Comparison of ENCODE assay signal across 1 cellular context in genomic region chr12:113641426-113641825, GRCh38.
TF ChIP-seq lines count a peak whose summit lies in the region.

No MANE protein-coding gene starts in this region.

TF ChIP-seq in K562, 482 proteins besides CTCF, POLR2A, EP300 and RAD21 (continued from another document and continues in another):
- TF ChIP-seq GMEB1 (CRISPR knock-in tag; IDR thresholded peaks at IDR 0.05) (no peak), CHD2 (IDR thresholded peaks at IDR 0.05; ENCODE audit: low read depth, low read length) (no peak), ARID3A (IDR thresholded peaks at IDR 0.05; ENCODE audit: borderline replicate concordance, low read depth, low read length) (peak; percentile 91), BMI1 (IDR thresholded peaks at IDR 0.05; ENCODE audit: low read length) (no peak), CREM (IDR thresholded peaks at IDR 0.05; ENCODE audit: low read depth) (peak; percentile 16; the same call in 1 of the 2 replicates), ZNF445 (CRISPR knock-in tag; IDR thresholded peaks at IDR 0.05; ENCODE audit: low read depth) (no peak), ZBTB7A (IDR thresholded peaks at IDR 0.05; ENCODE audit: borderline replicate concordance, control insufficient read depth, low read depth, low read length) (peak; percentile 82), ARNT (IDR thresholded peaks at IDR 0.05) (peak in 1 of 2 experiments; percentile 37; a peak in 1 of 4 replicates), CREB5 (CRISPR knock-in tag; IDR thresholded peaks at IDR 0.05) (no peak), ETS1 (conservative IDR thresholded peaks at IDR 0.05; ENCODE audit: control insufficient read depth, low read depth, low read length) (no peak), CBFA2T3 (IDR thresholded peaks at IDR 0.05) (peak; percentile 95), ADNP (tag; IDR thresholded peaks at IDR 0.05) (no peak), ZNF347 (CRISPR knock-in tag; IDR thresholded peaks at IDR 0.05; ENCODE audit: low read depth) (no peak), IRF2 (CRISPR knock-in tag; IDR thresholded peaks at IDR 0.05) (no peak), ERF (CRISPR knock-in tag; IDR thresholded peaks at IDR 0.05) (no peak), HNRNPLL (IDR thresholded peaks at IDR 0.05; ENCODE audit: low read depth, low read length, poor library complexity, severe bottlenecking) (peak; percentile 90), HES1 (IDR thresholded peaks at IDR 0.05; ENCODE audit: low read depth) (no peak), RAD51 (IDR thresholded peaks at IDR 0.05; ENCODE audit: borderline replicate concordance, low read depth) (no peak), KAT7 (CRISPR knock-in tag; IDR thresholded peaks at IDR 0.05; ENCODE audit: borderline replicate concordance) (0 out of 2 replicates have a peak, but pooled peaks have one; percentile 16), CEBPZ (IDR thresholded peaks at IDR 0.05; ENCODE audit: borderline replicate concordance, low read depth, low read length) (no peak), TBP (optimal IDR thresholded peaks at IDR 0.05; ENCODE audit: low read depth, low read length) (no peak), ELF2 (CRISPR knock-in tag; IDR thresholded peaks at IDR 0.05) (no peak), ID3 (CRISPR knock-in tag; IDR thresholded peaks at IDR 0.05) (no peak), ID3 (tag; IDR thresholded peaks at IDR 0.05) (0 out of 2 replicates have a peak, but pooled peaks have one; percentile 52), ETV5 (CRISPR knock-in tag; IDR thresholded peaks at IDR 0.05; ENCODE audit: low read depth) (no peak), SAFB2 (IDR thresholded peaks at IDR 0.05; ENCODE audit: borderline replicate concordance, low read depth, low read length, severe bottlenecking) (no peak), CAMTA2 (CRISPR knock-in tag; conservative IDR thresholded peaks at IDR 0.05) (no peak), VEZF1 (CRISPR knock-in tag; IDR thresholded peaks at IDR 0.05) (peak; percentile 65), ZNF197 (CRISPR knock-in tag; IDR thresholded peaks at IDR 0.05; ENCODE audit: low read depth) (no peak), EGR1 (conservative IDR thresholded peaks at IDR 0.05) (peak; percentile 68), JUNB (CRISPR knock-in tag; conservative IDR thresholded peaks at IDR 0.05) (no peak), MTA2 (IDR thresholded peaks at IDR 0.05; ENCODE audit: low read depth) (peak; percentile 79), DNMT1 (IDR thresholded peaks at IDR 0.05) (no peak), CBFA2T2 (conservative IDR thresholded peaks at IDR 0.05) (peak; percentile 91), STAT5A (IDR thresholded peaks at IDR 0.05; ENCODE audit: borderline replicate concordance, low read length) (peak; percentile 52), HLTF (IDR thresholded peaks at IDR 0.05) (no peak), ATF3 (IDR thresholded peaks at IDR 0.05) (no peak), ATF3 (CRISPR knock-in tag; conservative IDR thresholded peaks at IDR 0.05) (no peak), SMARCC2 (IDR thresholded peaks at IDR 0.05; ENCODE audit: low read depth) (peak; percentile 44; the same call in 1 of the 2 replicates), TBL1XR1 (IDR thresholded peaks at IDR 0.05; ENCODE audit: low read length in 2 of 2) (peak in 1 of 2 experiments; percentile 66; a peak in 2 of 4 replicates), ZNF165 (CRISPR knock-in tag; IDR thresholded peaks at IDR 0.05; ENCODE audit: borderline replicate concordance) (no peak), ZC3H11A (IDR thresholded peaks at IDR 0.05; ENCODE audit: low read depth, low read length) (no peak), GATA2 (CRISPR knock-in tag; IDR thresholded peaks at IDR 0.05) (peak; percentile 42; the same call in 1 of the 2 replicates), GATAD2A (IDR thresholded peaks at IDR 0.05) (peak; percentile 38), RFX7 (CRISPR knock-in tag; IDR thresholded peaks at IDR 0.05) (no peak), MYBL2 (IDR thresholded peaks at IDR 0.05; ENCODE audit: low read depth) (no peak), MYBL2 (CRISPR knock-in tag; IDR thresholded peaks at IDR 0.05; ENCODE audit: borderline replicate concordance) (no peak), THAP7 (CRISPR knock-in tag; IDR thresholded peaks at IDR 0.05) (no peak), NFIC (IDR thresholded peaks at IDR 0.05) (peak; percentile 66), MBD2 (IDR thresholded peaks at IDR 0.05; ENCODE audit: borderline replicate concordance, low read depth) (0 out of 2 replicates have a peak, but pooled peaks have one; percentile 25), ZNF263 (CRISPR knock-in tag; IDR thresholded peaks at IDR 0.05; ENCODE audit: borderline replicate concordance) (no peak), SNIP1 (IDR thresholded peaks at IDR 0.05; ENCODE audit: low read depth) (no peak), ZNF639 (CRISPR knock-in tag; conservative IDR thresholded peaks at IDR 0.05 in 1 of 2, IDR thresholded peaks at IDR 0.05 in 1 of 2) (no peak)
